Comparison of ENCODE assay signal across 25 cellular contexts in genomic region chr17:71325886-71326285, GRCh38.
A peak's percentile ranks its signal among the peaks of the same experiment; 100 is the strongest.
DNase-seq lines count a peak whose midpoint lies in the region; ATAC-seq, FAIRE-seq and TF ChIP-seq lines count a peak whose summit lies in the region.
"Had no signal": no experiment of that assay in that cellular context is flagged by ENCODE, and none has a peak within 500 bp of the region (broad histone marks: within the 10 kb centered on the region; RNA-seq: fewer than 3 reads in every experiment).

No MANE protein-coding gene starts in this region.

- no peak overlapping the region for H3K9ac ChIP-seq in PC-3 (ENCODE audit: low read length)
- H3K9ac ChIP-seq: BLaER1 had no signal

- H2AFZ ChIP-seq in PC-3 (ENCODE audit: low read length) = no peak overlapping the region

- no peaks in the 10 kb centered on the region for H3F3A ChIP-seq in PC-3 (ENCODE audit: low read length, unreplicated experiment)

- intact Hi-C loops in PC-3 (cut with micrococcal nuclease) = loop anchor here (2.0 to 5.0 kb wide), 3 partner anchors 96 to 214 kb away; no protein-coding TSS in a partner anchor

- H3K79me2 ChIP-seq in PC-3 (ENCODE audit: low read length) = no peaks in the 10 kb centered on the region

- H3K27me3 ChIP-seq in PC-3 (ENCODE audit: low read length) (no peaks in the 10 kb centered on the region), bronchial epithelial cell (ENCODE audit: control insufficient read depth, insufficient read depth, low read length) (no peaks in the 10 kb centered on the region)
- H3K27me3 ChIP-seq: BE2C, BLaER1 had no signal

- CTCF ChIA-PET in PC-3 (lab: Charles Lee) = no interaction called here

- POLR2A ChIA-PET in PC-3 (lab: Charles Lee; ENCODE audit: unreplicated experiment) = no interaction called here

- peaks cover 25% of the 10 kb centered on the region for H3K4me1 ChIP-seq in PC-3 (ENCODE audit: insufficient read depth, low read length)
- H3K4me1 ChIP-seq: BE2C, BLaER1 had no signal

- H3K4me3 ChIP-seq in PC-3 (ENCODE audit: low read length) (no peak overlapping the region), bronchial epithelial cell (ENCODE audit: low read depth, low read length) (no peak overlapping the region)
- H3K4me3 ChIP-seq: BLaER1, GM12878 had no signal

- DNase-seq in PC-3 = peak; percentile 74
- DNase-seq in bronchial epithelial cell (ENCODE audit: low read depth) = peak; percentile 22
- DNase-seq in urothelium cell line (ENCODE audit: low spot score) = no peak
- DNase-seq in NAMALWA (ENCODE audit: low spot score) = no peak
- DNase-seq in AG20443 (ENCODE audit: low spot score) = no peak
- DNase-seq: 8988T; BE2C; C1 segment of cervical spinal cord; CD4-positive, alpha-beta memory T cell; CD4-positive, CD25-positive, alpha-beta regulatory T cell; CD8-positive, alpha-beta memory T cell; COR-L47; DMS 273 treated with DMSO at 0.1 percent for 48 hours; DMS153; DMS53; DMS79; DND-41; EL; GDM1 had no signal

- no TSS peak for BruUV-seq in PC-3 (replicated peaks; lab: Mats Ljungman, UMichigan)

- no peaks in the 10 kb centered on the region for H3K36me3 ChIP-seq in PC-3 (ENCODE audit: low read depth, low read length)
- H3K36me3 ChIP-seq in bronchial epithelial cell (ENCODE audit: control insufficient read depth, insufficient read depth, low read length) = no peaks in the 10 kb centered on the region
- H3K36me3 ChIP-seq: BE2C, BLaER1 had no signal

- no peak for TF ChIP-seq CTCF in PC-3 (conservative IDR thresholded peaks at IDR 0.05; ENCODE audit: low read depth, low read length)
- TF ChIP-seq CTCF in bronchial epithelial cell (IDR thresholded peaks at IDR 0.05; ENCODE audit: insufficient read depth, low read length, severe bottlenecking) = no peak

- no peak overlapping the region for H3K4me2 ChIP-seq in PC-3 (ENCODE audit: low read length)
- H3K4me2 ChIP-seq: BLaER1 had no signal

- ATAC-seq in PC-3 (peak; percentile 88), HG02610 (IDR thresholded peaks at IDR 0.05; ENCODE audit: unreplicated experiment) (no peak)
- ATAC-seq: GM12878 had no signal

- no peaks in the 10 kb centered on the region for H4K20me1 ChIP-seq in PC-3 (ENCODE audit: low read length)
- H4K20me1 ChIP-seq: BLaER1 had no signal

- FAIRE-seq in bronchial epithelial cell (lab: Jason Lieb, UNC) = peak; percentile 23
- FAIRE-seq in urothelium cell line (lab: Jason Lieb, UNC) = peak; percentile 32
- FAIRE-seq: A204.1, GM12878, GM12892, GM18507 had no signal

- peak overlapping the region; percentile 39 for H3K27ac ChIP-seq in PC-3 (ENCODE audit: low read length)
- H3K27ac ChIP-seq: BLaER1 had no signal

- no peaks in the 10 kb centered on the region for H3K9me3 ChIP-seq in PC-3 (ENCODE audit: low read length)
- H3K9me3 ChIP-seq: BE2C, BLaER1 had no signal

- no peaks in the 10 kb centered on the region for H3K9me2 ChIP-seq in PC-3 (replicated peaks; ENCODE audit: low read length)

Comparison
In these comparisons a context has a peak if more than half of its experiments do, and no peak if none do; other contexts are left out.
1. DNase-seq: peak in PC-3 (single experiment) and bronchial epithelial cell (single experiment); none in urothelium cell line (single experiment), NAMALWA (single experiment) and AG20443 (single experiment).